24 cellular contexts compared by ENCODE assay signal in genomic region chr7:149544028-149544427, GRCh38. TPM values are rescaled to one million over a fixed set of nuclear protein-coding genes. Genes with fewer than 3 reads are reported as not detected.
DNase-seq lines count a peak whose midpoint lies in the region; ATAC-seq and TF ChIP-seq lines count a peak whose summit lies in the region.
"Had no signal": no experiment of that assay in that cellular context is flagged by ENCODE, and none has a peak within 500 bp of the region (broad histone marks: within the 10 kb centered on the region; RNA-seq: fewer than 3 reads in every experiment).

No MANE protein-coding gene starts in this region.

- H3K9me3 Mint-ChIP-seq in activated naive CD4-positive, alpha-beta T cell treated with anti-CD3 and anti-CD28 coated beads, Interleukin-2, amount 50 U/mL, for 72 hours = peaks cover 0 to 3% of the 10 kb centered on the region in 2 donors
- H3K9me3 Mint-ChIP-seq in activated T-helper 17 cell treated with anti-CD3 and anti-CD28 coated beads, Interleukin-2, amount 50 U/mL, for 72 hours = peaks cover 3% of the 10 kb centered on the region
- H3K9me3 Mint-ChIP-seq: CD4-positive, alpha-beta T cell had no signal

- TF ChIP-seq CTCF in HCT116 (IDR thresholded peaks at IDR 0.05 in 2 of 3, conservative IDR thresholded peaks at IDR 0.05 in 1 of 3; ENCODE audit: borderline replicate concordance in 1 of 3, insufficient read depth in 1 of 3, low read depth in 2 of 3, low read length in 2 of 3) = no peak
- TF ChIP-seq CTCF in uterus (IDR thresholded peaks at IDR 0.05) = no peak

- no peaks in the 10 kb centered on the region for H3K27me3 Mint-ChIP-seq in activated T-helper 17 cell treated with anti-CD3 and anti-CD28 coated beads, Interleukin-2, amount 50 U/mL, for 72 hours
- H3K27me3 Mint-ChIP-seq: CD4-positive, alpha-beta T cell had no signal

- TF ChIP-seq RAD21 in HCT116 (IDR thresholded peaks at IDR 0.05; ENCODE audit: low read depth) = no peak

- CTCF ChIA-PET in HCT116 (lab: Charles Lee) = no interaction called here

- peak; percentile 64 to 77 for ATAC-seq in activated naive CD4-positive, alpha-beta T cell treated with anti-CD3 and anti-CD28 coated beads, Interleukin-2, amount 50 U/mL, for 72 hours
- no peak for ATAC-seq in HCT116
- ATAC-seq in activated T-helper 17 cell treated with anti-CD3 and anti-CD28 coated beads, Interleukin-2, amount 50 U/mL, for 72 hours (replicated peaks) = peak; percentile 80
- ATAC-seq: GM23338 had no signal

- no peaks in the 10 kb centered on the region for H3K9me2 ChIP-seq in HCT116 (ENCODE audit: insufficient read depth)

- H4K20me1 ChIP-seq in HCT116 (ENCODE audit: insufficient read depth) = no peaks in the 10 kb centered on the region

- H2AFZ ChIP-seq in HCT116 (ENCODE audit: low read depth, low read length, poor library complexity, severe bottlenecking) = no peak overlapping the region
- H2AFZ ChIP-seq: GM23338 had no signal

- no peak overlapping the region for H3K4me2 ChIP-seq in HCT116 (ENCODE audit: low read length)
- H3K4me2 ChIP-seq: GM23338, KMS-11 had no signal

- intact Hi-C loops in HCT116 (cut with micrococcal nuclease) = no loop called here
- intact Hi-C loops in uterus (cut with DNase I; ENCODE audit: low total_unique reads) = no loop called here

- peaks cover 10% of the 10 kb centered on the region for H3K4me1 Mint-ChIP-seq in activated T-helper 17 cell treated with anti-CD3 and anti-CD28 coated beads, Interleukin-2, amount 50 U/mL, for 72 hours
- H3K4me1 Mint-ChIP-seq: GM23338 had no signal

- H3K27me3 ChIP-seq in HCT116 (ENCODE audit: insufficient read depth, low read length) = no peaks in the 10 kb centered on the region
- no peaks in the 10 kb centered on the region for H3K27me3 ChIP-seq in uterus
- H3K27me3 ChIP-seq: Peyer's patch had no signal

- no peaks in the 10 kb centered on the region for H3K4me1 ChIP-seq in HCT116 (ENCODE audit: control insufficient read depth in 1 of 2, insufficient read depth in 2 of 2, low read length in 2 of 2)
- no peaks in the 10 kb centered on the region for H3K4me1 ChIP-seq in uterus
- H3K4me1 ChIP-seq: Caco-2, Peyer's patch had no signal

- peaks cover 11 to 30% of the 10 kb centered on the region in 2 donors for H3K36me3 Mint-ChIP-seq in activated naive CD4-positive, alpha-beta T cell treated with anti-CD3 and anti-CD28 coated beads, Interleukin-2, amount 50 U/mL, for 72 hours
- H3K36me3 Mint-ChIP-seq in activated T-helper 17 cell treated with anti-CD3 and anti-CD28 coated beads, Interleukin-2, amount 50 U/mL, for 72 hours (ENCODE audit: low read depth) = peaks cover 38% of the 10 kb centered on the region

- peaks cover 5 to 16% of the 10 kb centered on the region in 2 experiments for H3K36me3 ChIP-seq in HCT116 (ENCODE audit: control insufficient read depth in 1 of 2, insufficient read depth in 2 of 2, low read length in 2 of 2)
- H3K36me3 ChIP-seq in uterus = no peaks in the 10 kb centered on the region

- H3K4me3 ChIP-seq in HCT116 (replicated peaks in 1 of 2; ENCODE audit: low read depth in 1 of 2, low read length in 2 of 2) (no peak overlapping the region), uterus (no peak overlapping the region)
- H3K4me3 ChIP-seq: GM23338, HAP-1, Peyer's patch had no signal

- no peak for DNase-seq in activated naive CD4-positive, alpha-beta T cell treated with anti-CD3 and anti-CD28 coated beads, Interleukin-2, amount 50 U/mL, for 72 hours (ENCODE audit: low spot score in 2 of 2)
- no peak for DNase-seq in activated naive CD4-positive, alpha-beta T cell (lab: John Stamatoyannopoulos, UW)
- DNase-seq in HCT116 (ENCODE audit: low read depth, low spot score) = no peak
- peak; percentile 44 for DNase-seq in kidney tubule cell (ENCODE audit: low spot score)
- no peak for DNase-seq in ecto neural progenitor cell (ENCODE audit: low spot score)
- DNase-seq in dedifferentiated amniotic fluid mesenchymal stem cell (ENCODE audit: extremely low spot score) = no peak
- no peak for DNase-seq in uterus
- DNase-seq: Caco-2; CD4-positive, alpha-beta T cell; DMS 273 treated with DMSO at 0.1 percent for 48 hours; DMS79 treated with DMSO at 0.1 percent for 48 hours; NCI-H1105; NCI-H146; NCI-H2029; NCI-H226; NCI-H510A treated with DMSO at 0.1 percent for 48 hours; NCI-H748 treated with DMSO at 0.1 percent for 48 hours; NK-92 treated with Interleukin-12 subunit alpha and Interleukin-12 subunit beta, amount 100 ng/mL, for 24 hours; Peyer's patch; SHP77 had no signal

- H3K27ac ChIP-seq in HCT116 (ENCODE audit: low read depth, low read length) = no peak overlapping the region
- no peak overlapping the region for H3K27ac ChIP-seq in uterus
- H3K27ac ChIP-seq: KMS-11, Peyer's patch had no signal

- H3K9ac ChIP-seq in HCT116 (ENCODE audit: low read length) = no peak overlapping the region
- H3K9ac ChIP-seq: KMS-11 had no signal

- POLR2A ChIA-PET in HCT116 (lab: Charles Lee) = no interaction called here

- H3K9me3 ChIP-seq in HCT116 (ENCODE audit: control insufficient read depth in 1 of 2, insufficient read depth in 1 of 2, low read depth in 1 of 2, low read length in 2 of 2) (0 out of 4 replicates have a peak, but pooled peaks cover 0 to 4% of the 10 kb centered on the region in 2 experiments), uterus (no peaks in the 10 kb centered on the region)
- H3K9me3 ChIP-seq: HAP-1 had no signal

- no peaks in the 10 kb centered on the region for H3K79me2 ChIP-seq in HCT116 (ENCODE audit: insufficient read depth, low read length)

- RAD21 ChIA-PET in HCT116 (lab: Charles Lee; ENCODE audit: low non-redundant PET in 1 of 2, low total read pairs in 2 of 2, uncharacterized antibody in 2 of 2, unreplicated experiment in 2 of 2) = no interaction called here

- H3K27ac Mint-ChIP-seq in activated naive CD4-positive, alpha-beta T cell treated with anti-CD3 and anti-CD28 coated beads, Interleukin-2, amount 50 U/mL, for 72 hours = no peak overlapping the region
- H3K27ac Mint-ChIP-seq in activated T-helper 17 cell treated with anti-CD3 and anti-CD28 coated beads, Interleukin-2, amount 50 U/mL, for 72 hours = no peak overlapping the region
- H3K27ac Mint-ChIP-seq: CD4-positive, alpha-beta T cell; GM23338 had no signal

- H3K4me3 Mint-ChIP-seq in activated T-helper 17 cell treated with anti-CD3 and anti-CD28 coated beads, Interleukin-2, amount 50 U/mL, for 72 hours = no peak overlapping the region
- H3K4me3 Mint-ChIP-seq: CD4-positive, alpha-beta T cell; GM23338 had no signal

- TSS peak; percentile 11 for BruUV-seq in HCT116 (replicated peaks; lab: Mats Ljungman, UMichigan)

- TF ChIP-seq POLR2A in HCT116 (IDR thresholded peaks at IDR 0.05; ENCODE audit: borderline replicate concordance, extremely low read depth, insufficient read depth, insufficient read length) (no peak), uterus (IDR thresholded peaks at IDR 0.05) (no peak)

TF ChIP-seq in HCT116, 20 proteins besides CTCF, POLR2A, EP300 and RAD21 (continues in another document):
- TF ChIP-seq POLR2AphosphoS5 (IDR thresholded peaks at IDR 0.05; ENCODE audit: low read depth, low read length) = no peak
- TF ChIP-seq EGR1 (IDR thresholded peaks at IDR 0.05; ENCODE audit: low read depth) = no peak
- TF ChIP-seq, protein P1, sequence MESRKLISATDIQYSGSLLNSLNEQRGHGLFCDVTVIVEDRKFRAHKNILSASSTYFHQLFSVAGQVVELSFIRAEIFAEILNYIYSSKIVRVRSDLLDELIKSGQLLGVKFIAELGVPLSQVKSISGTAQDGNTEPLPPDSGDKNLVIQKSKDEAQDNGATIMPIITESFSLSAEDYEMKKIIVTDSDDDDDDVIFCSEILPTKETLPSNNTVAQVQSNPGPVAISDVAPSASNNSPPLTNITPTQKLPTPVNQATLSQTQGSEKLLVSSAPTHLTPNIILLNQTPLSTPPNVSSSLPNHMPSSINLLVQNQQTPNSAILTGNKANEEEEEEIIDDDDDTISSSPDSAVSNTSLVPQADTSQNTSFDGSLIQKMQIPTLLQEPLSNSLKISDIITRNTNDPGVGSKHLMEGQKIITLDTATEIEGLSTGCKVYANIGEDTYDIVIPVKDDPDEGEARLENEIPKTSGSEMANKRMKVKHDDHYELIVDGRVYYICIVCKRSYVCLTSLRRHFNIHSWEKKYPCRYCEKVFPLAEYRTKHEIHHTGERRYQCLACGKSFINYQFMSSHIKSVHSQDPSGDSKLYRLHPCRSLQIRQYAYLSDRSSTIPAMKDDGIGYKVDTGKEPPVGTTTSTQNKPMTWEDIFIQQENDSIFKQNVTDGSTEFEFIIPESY (IDR thresholded peaks at IDR 0.05; ENCODE audit: extremely low read depth, insufficient replicate concordance, low read length) = no peak
- no peak for TF ChIP-seq SP1 (IDR thresholded peaks at IDR 0.05; ENCODE audit: low read depth)
- no peak for TF ChIP-seq EZH2 (IDR thresholded peaks at IDR 0.05)
- no peak for TF ChIP-seq ELF1 (IDR thresholded peaks at IDR 0.05; ENCODE audit: borderline replicate concordance, low read depth)
- TF ChIP-seq YY1 (IDR thresholded peaks at IDR 0.05; ENCODE audit: extremely low read depth, insufficient replicate concordance, low read depth, low read length) = no peak
- TF ChIP-seq ZFX (IDR thresholded peaks at IDR 0.05) = no peak
- no peak for TF ChIP-seq TCF7L2 (IDR thresholded peaks at IDR 0.05; ENCODE audit: borderline replicate concordance, extremely low read depth, insufficient read depth, insufficient read length)
- TF ChIP-seq JUND (IDR thresholded peaks at IDR 0.05) = no peak
- no peak for TF ChIP-seq FOSL1 (IDR thresholded peaks at IDR 0.05; ENCODE audit: low read depth)
- TF ChIP-seq ZNF274 (IDR thresholded peaks at IDR 0.05; ENCODE audit: low read depth, low read length) = no peak
- TF ChIP-seq, protein P2, sequence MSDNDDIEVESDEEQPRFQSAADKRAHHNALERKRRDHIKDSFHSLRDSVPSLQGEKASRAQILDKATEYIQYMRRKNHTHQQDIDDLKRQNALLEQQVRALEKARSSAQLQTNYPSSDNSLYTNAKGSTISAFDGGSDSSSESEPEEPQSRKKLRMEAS (IDR thresholded peaks at IDR 0.05) = no peak
- TF ChIP-seq CEBPB (IDR thresholded peaks at IDR 0.05; ENCODE audit: low read depth) = no peak
- TF ChIP-seq EZH2phosphoT487 (IDR thresholded peaks at IDR 0.05; ENCODE audit: borderline replicate concordance) = no peak
- no peak for TF ChIP-seq CBX3 (IDR thresholded peaks at IDR 0.05; ENCODE audit: low read depth)
- no peak for TF ChIP-seq ATF3 (IDR thresholded peaks at IDR 0.05)

RNA-seq across cellular contexts. Expression of gene ZNF746, which starts 46.4 kb away (rescaled TPM):
- total RNA-seq in activated naive CD4-positive, alpha-beta T cell treated with anti-CD3 and anti-CD28 coated beads, Interleukin-2, amount 50 U/mL, for 72 hours = 10 to 100 TPM; 15.3 to 15.5 TPM
- 18.7 TPM for total RNA-seq in HCT116 (2021; ENCODE audit: unreplicated experiment)
- 11.4 and 12.5 TPM in 2 replicates for polyA plus RNA-seq in HCT116 (2012)
- total RNA-seq in activated T-helper 17 cell treated with anti-CD3 and anti-CD28 coated beads, Interleukin-2, amount 50 U/mL, for 72 hours = 10 to 100 TPM; 12.0 to 15.5 TPM
- 10 to 100 TPM; 15.6 to 30.5 (median 20.2) TPM for total RNA-seq in uterus
